25 cellular contexts compared by ENCODE assay signal in genomic region chr1:161179698-161180097, GRCh38. TPM values are rescaled to one million over a fixed set of nuclear protein-coding genes. Genes with fewer than 3 reads are reported as not detected.
A peak's percentile ranks its signal among the peaks of the same experiment; 100 is the strongest.
DNase-seq lines count a peak whose midpoint lies in the region; ATAC-seq lines count a peak whose summit lies in the region.
"Had no signal": no experiment of that assay in that cellular context is flagged by ENCODE, and none has a peak within 500 bp of the region (broad histone marks: within the 10 kb centered on the region; RNA-seq: fewer than 3 reads in every experiment).

No MANE protein-coding gene starts in this region.

- H3K9me3 Mint-ChIP-seq in stimulated activated effector memory CD8-positive, alpha-beta T cell treated with anti-CD3 and anti-CD28 coated beads, Interleukin-12 subunit alpha, Interleukin-12 subunit beta, amount 100 ng/mL, for 72 hours: no peaks in the 10 kb centered on the region
- H3K9me3 Mint-ChIP-seq in stimulated activated memory B cell treated with anti-CD40 and anti-IgM and Interleukin-4, amounts not matched to agents 10 μg/mL and 1 μg/mL and 100 μg/mL, for 72 hours: no peaks in the 10 kb centered on the region
- H3K9me3 Mint-ChIP-seq: activated naive CD4-positive, alpha-beta T cell treated with anti-CD3 and anti-CD28 coated beads, Interleukin-2, amount 50 U/mL, for 72 hours; dendritic cell treated with granulocyte-macrophage colony-stimulating factor and Interleukin-4, amounts not matched to agents 40 ng/mL and 50 ng/mL, for 4 days had no signal

- no peaks in the 10 kb centered on the region for H3K27me3 Mint-ChIP-seq in T-helper 17 cell
- H3K27me3 Mint-ChIP-seq in stimulated activated memory B cell treated with anti-CD40 and anti-IgM and Interleukin-4, amounts not matched to agents 10 μg/mL and 1 μg/mL and 100 μg/mL, for 72 hours: no peaks in the 10 kb centered on the region
- H3K27me3 Mint-ChIP-seq: B cell; dendritic cell treated with granulocyte-macrophage colony-stimulating factor and Interleukin-4, amounts not matched to agents 40 ng/mL and 50 ng/mL, for 4 days had no signal

- peaks cover 3 to 5% of the 10 kb centered on the region in 2 donors for H3K36me3 ChIP-seq in esophagus (ENCODE audit: control insufficient read depth in 2 of 2, insufficient read depth in 2 of 2, low read length in 1 of 2)

- DNase-seq in activated effector memory CD4-positive, alpha-beta T cell treated with anti-CD3 and anti-CD28 coated beads, Interleukin-2, amount 50 U/mL, for 16 hours: peak; percentile 50
- DNase-seq in activated effector memory CD4-positive, alpha-beta T cell treated with Interleukin-2 at 50 U/mL for 16 hours: no peak
- no peak for DNase-seq in T-helper 17 cell
- no peak for DNase-seq in stimulated activated effector memory CD8-positive, alpha-beta T cell treated with anti-CD3 and anti-CD28 coated beads, Interleukin-12 subunit alpha, Interleukin-12 subunit beta, amount 100 ng/mL, for 72 hours (ENCODE audit: low spot score in 2 of 2)
- no peak for DNase-seq in DMS114 treated with DMSO at 0.1 percent for 48 hours (lab: John Stamatoyannopoulos, UW; ENCODE audit: unreplicated experiment)
- DNase-seq: activated CD4-positive, CD25-positive, alpha-beta regulatory T cell treated with anti-CD3 and anti-CD28 coated beads, Interleukin-2, amount 50 U/mL, for 72 hours; activated T-cell treated with anti-CD3 and anti-CD28 coated beads, Interleukin-2, amount 50 U/mL, for 1 hour; Calu3; central memory CD4-positive, alpha-beta T cell; DND-41; HCEC 1CT; mesenchymal stem cell; NCI-H1092 treated with DMSO at 0.1 percent for 48 hours; NCI-H187 treated with DMSO at 0.1 percent for 48 hours; NCI-H69; SHP77 treated with DMSO at 0.1 percent for 48 hours had no signal

- H3K27ac Mint-ChIP-seq in T-helper 17 cell: peak overlapping the region; percentile 59
- peak overlapping the region; percentile 98 for H3K27ac Mint-ChIP-seq in stimulated activated effector memory CD8-positive, alpha-beta T cell treated with anti-CD3 and anti-CD28 coated beads, Interleukin-12 subunit alpha, Interleukin-12 subunit beta, amount 100 ng/mL, for 72 hours
- no peak overlapping the region for H3K27ac Mint-ChIP-seq in stimulated activated memory B cell treated with anti-CD40 and anti-IgM and Interleukin-4, amounts not matched to agents 10 μg/mL and 1 μg/mL and 100 μg/mL, for 72 hours
- H3K27ac Mint-ChIP-seq: dendritic cell treated with granulocyte-macrophage colony-stimulating factor and Interleukin-4, amounts not matched to agents 40 ng/mL and 50 ng/mL, for 4 days had no signal

- H3K36me3 Mint-ChIP-seq in T-helper 17 cell (ENCODE audit: low read depth): peaks cover 4% of the 10 kb centered on the region
- H3K36me3 Mint-ChIP-seq in stimulated activated effector memory CD8-positive, alpha-beta T cell treated with anti-CD3 and anti-CD28 coated beads, Interleukin-12 subunit alpha, Interleukin-12 subunit beta, amount 100 ng/mL, for 72 hours: peaks cover 26% of the 10 kb centered on the region
- peaks cover 12% of the 10 kb centered on the region for H3K36me3 Mint-ChIP-seq in stimulated activated memory B cell treated with anti-CD40 and anti-IgM and Interleukin-4, amounts not matched to agents 10 μg/mL and 1 μg/mL and 100 μg/mL, for 72 hours

- H3K27me3 ChIP-seq in esophagus (ENCODE audit: control insufficient read depth in 1 of 2, insufficient read depth in 2 of 2, low read length in 2 of 2): no peaks in the 10 kb centered on the region
- H3K27me3 ChIP-seq: left lung, Peyer's patch, tibial nerve had no signal

- H3K4me3 ChIP-seq in esophagus (ENCODE audit: low read depth in 1 of 2, low read length in 2 of 2): no peak overlapping the region
- H3K4me3 ChIP-seq: left lung, Peyer's patch, tibial nerve had no signal

- H3K4me3 Mint-ChIP-seq in T-helper 17 cell: peak overlapping the region; percentile 28
- H3K4me3 Mint-ChIP-seq in stimulated activated effector memory CD8-positive, alpha-beta T cell treated with anti-CD3 and anti-CD28 coated beads, Interleukin-12 subunit alpha, Interleukin-12 subunit beta, amount 100 ng/mL, for 72 hours: no peak overlapping the region
- H3K4me3 Mint-ChIP-seq in stimulated activated memory B cell treated with anti-CD40 and anti-IgM and Interleukin-4, amounts not matched to agents 10 μg/mL and 1 μg/mL and 100 μg/mL, for 72 hours: no peak overlapping the region
- H3K4me3 Mint-ChIP-seq: B cell; dendritic cell treated with granulocyte-macrophage colony-stimulating factor and Interleukin-4, amounts not matched to agents 40 ng/mL and 50 ng/mL, for 4 days had no signal

- H3K4me1 Mint-ChIP-seq in T-helper 17 cell: peaks cover 63% of the 10 kb centered on the region
- peaks cover 79% of the 10 kb centered on the region for H3K4me1 Mint-ChIP-seq in stimulated activated effector memory CD8-positive, alpha-beta T cell treated with anti-CD3 and anti-CD28 coated beads, Interleukin-12 subunit alpha, Interleukin-12 subunit beta, amount 100 ng/mL, for 72 hours
- H3K4me1 Mint-ChIP-seq in stimulated activated memory B cell treated with anti-CD40 and anti-IgM and Interleukin-4, amounts not matched to agents 10 μg/mL and 1 μg/mL and 100 μg/mL, for 72 hours: peaks cover 62% of the 10 kb centered on the region

- WGBS in esophagus, 2 donors: 51 to 77% methylated on average over 3 of the region's 3 CpGs

- H3K9me3 ChIP-seq in T-helper 17 cell (ENCODE audit: control insufficient read depth, low read length, poor library complexity, severe bottlenecking): no peaks in the 10 kb centered on the region
- no peaks in the 10 kb centered on the region for H3K9me3 ChIP-seq in esophagus (ENCODE audit: control insufficient read depth in 2 of 2, insufficient read depth in 1 of 2, low read depth in 1 of 2, low read length in 1 of 2)
- H3K9me3 ChIP-seq: left lung, Peyer's patch, tibial nerve had no signal

- H3K4me1 ChIP-seq in esophagus (ENCODE audit: control insufficient read depth in 2 of 2, insufficient read depth in 2 of 2, low read length in 1 of 2): peaks cover 6 to 10% of the 10 kb centered on the region in 2 donors

- no peak for ATAC-seq in T-helper 17 cell
- no peak for ATAC-seq in stimulated activated effector memory CD8-positive, alpha-beta T cell treated with anti-CD3 and anti-CD28 coated beads, Interleukin-12 subunit alpha, Interleukin-12 subunit beta, amount 100 ng/mL, for 72 hours
- no peak for ATAC-seq in GM19397 (IDR thresholded peaks at IDR 0.05; ENCODE audit: unreplicated experiment)
- no peak for ATAC-seq in stimulated activated memory B cell treated with anti-CD40 and anti-IgM and Interleukin-4, amounts not matched to agents 10 μg/mL and 1 μg/mL and 100 μg/mL, for 72 hours
- ATAC-seq: activated naive CD4-positive, alpha-beta T cell treated with anti-CD3 and anti-CD28 coated beads, Interleukin-2, amount 50 U/mL, for 72 hours; left lung had no signal

- H3K27ac ChIP-seq in esophagus (ENCODE audit: low read depth in 2 of 2, low read length in 1 of 2): peak overlapping the region; percentile 18 to 68
- H3K27ac ChIP-seq: left lung, Peyer's patch, tibial nerve had no signal

RNA-seq across cellular contexts. Expression of gene B4GALT3, which starts 2.4 kb away (rescaled TPM):
- 10 to 100 TPM; 43.7 to 49.2 TPM for total RNA-seq in T-helper 17 cell
- 10 to 100 TPM; 18.3 to 18.8 TPM for polyA plus RNA-seq in esophagus

RNA-seq across cellular contexts. Expression of gene PPOX, which starts 13.5 kb away (rescaled TPM):
- total RNA-seq in T-helper 17 cell: 10 to 100 TPM; 40.4 to 43.7 TPM
- polyA plus RNA-seq in esophagus: 10 to 100 TPM; 11.7 to 29.6 TPM

RNA-seq across cellular contexts. Expression of gene ADAMTS4, which starts 19.2 kb away (rescaled TPM):
- total RNA-seq in T-helper 17 cell: under 1 TPM; 0.31 to 0.77 TPM
- 1 to 10 TPM in 1 of 2 donors, under 1 TPM in 1; 0.82 to 1.1 TPM for polyA plus RNA-seq in esophagus
- total RNA-seq: B cell, Calu3 had no signal

RNA-seq across cellular contexts. Expression of gene USP21, which starts 20.4 kb away (rescaled TPM):
- total RNA-seq in T-helper 17 cell: 10 to 100 TPM; 35.9 to 37.0 TPM
- 10 to 100 TPM; 16.5 to 22.9 TPM for polyA plus RNA-seq in esophagus

RNA-seq across cellular contexts. Expression of gene NDUFS2, which starts 22.5 kb away (rescaled TPM):
- total RNA-seq in T-helper 17 cell: 10 to 100 TPM; 57.1 to 58.5 TPM
- 10 to 100 TPM; 27.8 to 76.0 TPM for polyA plus RNA-seq in esophagus
